In the genomic region with DNA sequence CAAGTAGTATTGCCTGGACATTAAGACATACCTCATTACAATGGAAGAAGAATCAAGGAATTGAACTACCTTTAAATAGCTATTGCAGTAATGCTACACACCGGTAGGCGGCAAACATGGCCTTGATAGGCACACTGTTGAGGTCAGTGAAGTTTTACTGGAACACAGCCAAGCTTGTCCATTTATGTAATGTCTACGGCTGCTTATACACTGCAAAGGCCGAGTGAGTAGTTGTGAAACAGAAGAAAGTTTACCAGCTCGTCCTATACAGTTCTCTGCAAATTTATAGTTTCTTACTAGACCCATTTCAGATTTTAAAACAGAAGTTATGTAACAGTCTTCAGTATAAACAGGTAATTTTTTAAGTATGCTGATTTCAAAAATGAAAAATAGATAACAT, we compare ENCODE assay signal across 8 cellular contexts. TPM values are rescaled to one million over a fixed set of nuclear protein-coding genes. Genes with fewer than 3 reads are reported as not detected.
DNase-seq lines count a peak whose midpoint lies in the region; ATAC-seq and TF ChIP-seq lines count a peak whose summit lies in the region.

No MANE protein-coding gene starts in this region.

- no peaks in the 10 kb centered on the region for H3K79me2 ChIP-seq in trophoblast cell (ENCODE audit: control insufficient read depth, insufficient read depth, low read length, poor library complexity)

- no peak overlapping the region for H4K12ac ChIP-seq in trophoblast cell (ENCODE audit: low read depth, low read length)

- no peaks in the 10 kb centered on the region for H3K27me3 ChIP-seq in trophoblast cell (ENCODE audit: insufficient read depth, low read length)

- H2BK5ac ChIP-seq in trophoblast cell (ENCODE audit: low read depth, low read length, poor library complexity), result no peak overlapping the region

- no peaks in the 10 kb centered on the region for H3K79me1 ChIP-seq in trophoblast cell (ENCODE audit: low read length)

- H3K4me3 ChIP-seq in trophoblast cell (ENCODE audit: low read depth, low read length), result no peak overlapping the region

- H3K23ac ChIP-seq in trophoblast cell (ENCODE audit: low read length), result no peak overlapping the region

- no peak overlapping the region for H4K91ac ChIP-seq in trophoblast cell (ENCODE audit: low read depth, low read length)

- peaks cover 9 to 16% of the 10 kb centered on the region in 2 experiments for H3K36me3 ChIP-seq in trophoblast cell (ENCODE audit: control insufficient read depth in 1 of 2, insufficient read depth in 2 of 2, low read length in 2 of 2)

- H3K4ac ChIP-seq in trophoblast cell (ENCODE audit: low read depth, low read length), result no peak overlapping the region

- no peak overlapping the region for H3K9ac ChIP-seq in trophoblast cell (ENCODE audit: low read length)

- H4K8ac ChIP-seq in trophoblast cell (ENCODE audit: low read depth, low read length), result no peak overlapping the region

- no peaks in the 10 kb centered on the region for H3K9me3 ChIP-seq in trophoblast cell (ENCODE audit: insufficient read depth, low read depth, low read length)

- peaks cover 2 to 3% of the 10 kb centered on the region in 2 experiments for H3K4me1 ChIP-seq in trophoblast cell (ENCODE audit: control insufficient read depth in 1 of 2, insufficient read depth in 2 of 2, low read length in 2 of 2)

- no peaks in the 10 kb centered on the region for H3K9me3 Mint-ChIP-seq in activated naive CD8-positive, alpha-beta T cell treated with anti-CD3 and anti-CD28 coated beads, Interleukin-2, amount 50 U/mL, for 24 hours
- H3K9me3 Mint-ChIP-seq in T-helper 2 cell treated with Interferon-gamma antibody and Interleukin-4, amounts not matched to agents 5 μg/mL and 100 μg/mL, for 36 hours, result no peaks in the 10 kb centered on the region

- H3K14ac ChIP-seq in trophoblast cell (ENCODE audit: low read length), result no peak overlapping the region

- H3K4me2 ChIP-seq in trophoblast cell (ENCODE audit: low read length), result no peak overlapping the region

- no peak overlapping the region for H2BK12ac ChIP-seq in trophoblast cell (ENCODE audit: low read length)

- H2AK5ac ChIP-seq in trophoblast cell (ENCODE audit: low read length), result no peak overlapping the region

- H3K4me3 Mint-ChIP-seq in activated naive CD8-positive, alpha-beta T cell treated with anti-CD3 and anti-CD28 coated beads, Interleukin-2, amount 50 U/mL, for 24 hours, result no peak overlapping the region
- H3K4me3 Mint-ChIP-seq in T-helper 2 cell treated with Interferon-gamma antibody and Interleukin-4, amounts not matched to agents 5 μg/mL and 100 μg/mL, for 36 hours, result no peak overlapping the region

- no peak overlapping the region for H3K18ac ChIP-seq in trophoblast cell (ENCODE audit: low read length)

- no peak overlapping the region for H3K27ac Mint-ChIP-seq in activated naive CD8-positive, alpha-beta T cell treated with anti-CD3 and anti-CD28 coated beads, Interleukin-2, amount 50 U/mL, for 24 hours
- H3K27ac Mint-ChIP-seq in T-helper 2 cell treated with Interferon-gamma antibody and Interleukin-4, amounts not matched to agents 5 μg/mL and 100 μg/mL, for 36 hours, result no peak overlapping the region

- peak; percentile 73 for DNase-seq in AG09319 (ENCODE audit: extremely low read depth, low read depth)
- peak; percentile 71 to 82 for DNase-seq in NCI-H2081 (lab: John Stamatoyannopoulos, UW)
- peak; percentile 8 for DNase-seq in activated naive CD8-positive, alpha-beta T cell treated with anti-CD3 and anti-CD28 coated beads, Interleukin-2, amount 50 U/mL, for 24 hours
- peak; percentile 65 for DNase-seq in Right ventricle myocardium superior
- DNase-seq in trophoblast cell, result peak; percentile 90 to 98
- no peak for DNase-seq in T-helper 2 cell treated with Interferon-gamma antibody and Interleukin-4, amounts not matched to agents 5 μg/mL and 100 μg/mL, for 36 hours (ENCODE audit: low spot score)

- peaks cover 12% of the 10 kb centered on the region for H3K36me3 Mint-ChIP-seq in activated naive CD8-positive, alpha-beta T cell treated with anti-CD3 and anti-CD28 coated beads, Interleukin-2, amount 50 U/mL, for 24 hours (ENCODE audit: low read depth)
- peaks cover 16% of the 10 kb centered on the region for H3K36me3 Mint-ChIP-seq in T-helper 2 cell treated with Interferon-gamma antibody and Interleukin-4, amounts not matched to agents 5 μg/mL and 100 μg/mL, for 36 hours (ENCODE audit: low read depth)

- peak; percentile 67 for ATAC-seq in GM19372 (IDR thresholded peaks at IDR 0.05; ENCODE audit: low read depth, unreplicated experiment)
- no peak for ATAC-seq in activated naive CD8-positive, alpha-beta T cell treated with anti-CD3 and anti-CD28 coated beads, Interleukin-2, amount 50 U/mL, for 24 hours
- ATAC-seq in Right ventricle myocardium superior (ENCODE audit: poor library complexity), result peak; percentile 97
- no peak for ATAC-seq in GM21367 (IDR thresholded peaks at IDR 0.05; ENCODE audit: unreplicated experiment)

- no peaks in the 10 kb centered on the region for H3K27me3 Mint-ChIP-seq in activated naive CD8-positive, alpha-beta T cell treated with anti-CD3 and anti-CD28 coated beads, Interleukin-2, amount 50 U/mL, for 24 hours
- H3K27me3 Mint-ChIP-seq in T-helper 2 cell treated with Interferon-gamma antibody and Interleukin-4, amounts not matched to agents 5 μg/mL and 100 μg/mL, for 36 hours (ENCODE audit: low read depth), result no peaks in the 10 kb centered on the region

- H2AFZ ChIP-seq in trophoblast cell (ENCODE audit: insufficient read depth, low read length, poor library complexity), result no peak overlapping the region

- no peak overlapping the region for H2BK120ac ChIP-seq in trophoblast cell (ENCODE audit: insufficient read depth, low read length, poor library complexity)

- intact Hi-C loops in Right ventricle myocardium superior (cut with DNase I), result loop anchor here (10.0 kb wide), 1 partner anchor 99 kb away; no protein-coding TSS in a partner anchor

- TF ChIP-seq CTCF in AG09319 (IDR thresholded peaks at IDR 0.05; ENCODE audit: low read depth, low read length), result peak; percentile 67

- no peaks in the 10 kb centered on the region for H3K4me1 Mint-ChIP-seq in activated naive CD8-positive, alpha-beta T cell treated with anti-CD3 and anti-CD28 coated beads, Interleukin-2, amount 50 U/mL, for 24 hours
- H3K4me1 Mint-ChIP-seq in T-helper 2 cell treated with Interferon-gamma antibody and Interleukin-4, amounts not matched to agents 5 μg/mL and 100 μg/mL, for 36 hours (ENCODE audit: low read depth), result no peaks in the 10 kb centered on the region

- no peak overlapping the region for H3K27ac ChIP-seq in trophoblast cell (ENCODE audit: low read depth, low read length)

- WGBS in trophoblast cell (ENCODE audit: extremely low coverage, insufficient coverage, insufficient read length), result no CpG with 5 or more reads among the region's 5 CpGs

RNA-seq across cellular contexts. Expression of a gene that starts 38.8 kb away (rescaled TPM):
- 55.4 TPM for total RNA-seq in Right ventricle myocardium superior
- 80.3 and 85.6 TPM in 2 replicates for polyA plus RNA-seq in trophoblast cell (2013)

Comparison
In these comparisons a context has a peak if more than half of its experiments do, and no peak if none do; other contexts are left out.
1. ATAC-seq: peak in GM19372 (single experiment) and Right ventricle myocardium superior (single experiment); none in activated naive CD8-positive, alpha-beta T cell treated with anti-CD3 and anti-CD28 coated beads, Interleukin-2, amount 50 U/mL, for 24 hours (single experiment) and GM21367 (single experiment).